In genomic region chrX:51463322-51463721, GRCh38 we compare ENCODE assay signal across 29 cellular contexts.
"Had no signal": no experiment of that assay in that cellular context is flagged by ENCODE, and none has a peak within 500 bp of the region (broad histone marks: within the 10 kb centered on the region; RNA-seq: fewer than 3 reads in every experiment).

No MANE protein-coding gene starts in this region.

- H3K36me3 Mint-ChIP-seq: stimulated activated effector memory CD8-positive, alpha-beta T cell treated with anti-CD3 and anti-CD28 coated beads, Interleukin-12 subunit alpha, Interleukin-12 subunit beta, amount 100 ng/mL, for 72 hours; stimulated activated memory B cell treated with anti-CD40 and anti-IgM and Interleukin-4, amounts not matched to agents 10 μg/mL and 1 μg/mL and 100 μg/mL, for 72 hours; stimulated activated naive B cell treated with anti-CD40 and anti-IgM and Interleukin-4, amounts not matched to agents 10 μg/mL and 1 μg/mL and 100 μg/mL, for 72 hours; type B pancreatic cell had no signal

- H3K9me3 ChIP-seq: stomach, suprapubic skin, testis, thoracic aorta, thyroid gland, tibial artery, tibial nerve, transverse colon, upper lobe of left lung, upper lobe of right lung, uterus, vagina had no signal

- H3K4me3 ChIP-seq: stomach, suprapubic skin, testis, thoracic aorta, thyroid gland, tibial artery, tibial nerve, transverse colon, upper lobe of left lung, upper lobe of right lung, uterus, vagina had no signal

- H3K9me3 Mint-ChIP-seq: stimulated activated effector memory CD8-positive, alpha-beta T cell treated with anti-CD3 and anti-CD28 coated beads, Interleukin-12 subunit alpha, Interleukin-12 subunit beta, amount 100 ng/mL, for 72 hours; stimulated activated memory B cell treated with anti-CD40 and anti-IgM and Interleukin-4, amounts not matched to agents 10 μg/mL and 1 μg/mL and 100 μg/mL, for 72 hours; stimulated activated naive B cell treated with anti-CD40 and anti-IgM and Interleukin-4, amounts not matched to agents 10 μg/mL and 1 μg/mL and 100 μg/mL, for 72 hours; stimulated activated naive CD8-positive, alpha-beta T cell treated with anti-CD3 and anti-CD28 coated beads, Interleukin-15, amount 100 ng/mL, for 72 hours; stimulated activated naive CD8-positive, alpha-beta T cell treated with anti-CD3 and anti-CD28 coated beads, Interleukin-15, Interleukin-2, amounts not matched to agents 100 ng/mL and 50 ng/mL, for 24 hours; type B pancreatic cell had no signal

- FAIRE-seq: urothelium cell line had no signal

- H3K4me3 Mint-ChIP-seq: stimulated activated effector memory CD8-positive, alpha-beta T cell treated with anti-CD3 and anti-CD28 coated beads, Interleukin-12 subunit alpha, Interleukin-12 subunit beta, amount 100 ng/mL, for 72 hours; stimulated activated memory B cell treated with anti-CD40 and anti-IgM and Interleukin-4, amounts not matched to agents 10 μg/mL and 1 μg/mL and 100 μg/mL, for 72 hours; stimulated activated naive B cell treated with anti-CD40 and anti-IgM and Interleukin-4, amounts not matched to agents 10 μg/mL and 1 μg/mL and 100 μg/mL, for 72 hours; stimulated activated naive CD8-positive, alpha-beta T cell treated with anti-CD3 and anti-CD28 coated beads, Interleukin-15, amount 100 ng/mL, for 72 hours; stimulated activated naive CD8-positive, alpha-beta T cell treated with anti-CD3 and anti-CD28 coated beads, Interleukin-15, Interleukin-2, amounts not matched to agents 100 ng/mL and 50 ng/mL, for 24 hours; type B pancreatic cell had no signal

- DNase-seq: stimulated activated CD4-positive, alpha-beta T cell treated with anti-CD3 and anti-CD28 coated beads, Interleukin-2, amount 100 ng/mL, for 48 hours; stimulated activated CD4-positive, alpha-beta T cell treated with anti-CD3 and anti-CD28 coated beads, Interleukin-4, amount 100 ng/mL, for 1 hour; stimulated activated CD4-positive, alpha-beta T cell treated with anti-CD3 and anti-CD28 coated beads, Interleukin-4, amount 100 ng/mL, for 24 hours; stimulated activated CD4-positive, alpha-beta T cell treated with anti-CD3 and anti-CD28 coated beads, Interleukin-4, amount 100 ng/mL, for 4 hours; stimulated activated CD8-positive, alpha-beta memory T cell treated with anti-CD3 and anti-CD28 coated beads, Interleukin-4, amount 100 ng/mL, for 48 hours; stimulated activated naive B cell treated with anti-CD40 and anti-IgM and Interleukin-4, amounts not matched to agents 10 μg/mL and 1 μg/mL and 100 μg/mL, for 72 hours; stimulated activated naive CD4-positive, alpha-beta T cell; stimulated activated naive CD4-positive, alpha-beta T cell treated with Interleukin-2 at 50 U/mL for 16 hours; stimulated activated naive CD8-positive, alpha-beta T cell treated with anti-CD3 and anti-CD28 coated beads, Interleukin-15, amount 100 ng/mL, for 72 hours; stimulated activated naive CD8-positive, alpha-beta T cell treated with anti-CD3 and anti-CD28 coated beads, Interleukin-15, Interleukin-2, amounts not matched to agents 100 U/mL and 50 U/mL, for 24 hours; stomach; substantia nigra; testis; thyroid gland; tibial artery; transverse colon; trophoblast cell; upper lobe of left lung; upper lobe of right lung; uterus had no signal

- H3K27me3 ChIP-seq: stomach, suprapubic skin, testis, thyroid gland, tibial artery, tibial nerve, transverse colon, upper lobe of left lung, upper lobe of right lung, uterus, vagina had no signal

- H3K27me3 Mint-ChIP-seq: stimulated activated memory B cell treated with anti-CD40 and anti-IgM and Interleukin-4, amounts not matched to agents 10 μg/mL and 1 μg/mL and 100 μg/mL, for 72 hours; stimulated activated naive B cell treated with anti-CD40 and anti-IgM and Interleukin-4, amounts not matched to agents 10 μg/mL and 1 μg/mL and 100 μg/mL, for 72 hours; stimulated activated naive CD8-positive, alpha-beta T cell treated with anti-CD3 and anti-CD28 coated beads, Interleukin-15, amount 100 ng/mL, for 72 hours; stimulated activated naive CD8-positive, alpha-beta T cell treated with anti-CD3 and anti-CD28 coated beads, Interleukin-15, Interleukin-2, amounts not matched to agents 100 ng/mL and 50 ng/mL, for 24 hours; type B pancreatic cell had no signal

- H3K36me3 ChIP-seq: stomach, suprapubic skin, thoracic aorta, thyroid gland, tibial artery, tibial nerve, transverse colon, upper lobe of left lung, upper lobe of right lung, uterus, vagina had no signal

- ATAC-seq: stimulated activated effector memory CD8-positive, alpha-beta T cell treated with anti-CD3 and anti-CD28 coated beads, Interleukin-12 subunit alpha, Interleukin-12 subunit beta, amount 100 ng/mL, for 72 hours; stimulated activated memory B cell treated with anti-CD40 and anti-IgM and Interleukin-4, amounts not matched to agents 10 μg/mL and 1 μg/mL and 100 μg/mL, for 72 hours; stimulated activated naive B cell treated with anti-CD40 and anti-IgM and Interleukin-4, amounts not matched to agents 10 μg/mL and 1 μg/mL and 100 μg/mL, for 72 hours; stimulated activated naive CD8-positive, alpha-beta T cell treated with anti-CD3 and anti-CD28 coated beads, Interleukin-15, amount 100 ng/mL, for 72 hours; stimulated activated naive CD8-positive, alpha-beta T cell treated with anti-CD3 and anti-CD28 coated beads, Interleukin-15, Interleukin-2, amounts not matched to agents 100 U/mL and 50 U/mL, for 24 hours; upper lobe of right lung had no signal

- H3K4me1 Mint-ChIP-seq: stimulated activated effector memory CD8-positive, alpha-beta T cell treated with anti-CD3 and anti-CD28 coated beads, Interleukin-12 subunit alpha, Interleukin-12 subunit beta, amount 100 ng/mL, for 72 hours; stimulated activated memory B cell treated with anti-CD40 and anti-IgM and Interleukin-4, amounts not matched to agents 10 μg/mL and 1 μg/mL and 100 μg/mL, for 72 hours; stimulated activated naive B cell treated with anti-CD40 and anti-IgM and Interleukin-4, amounts not matched to agents 10 μg/mL and 1 μg/mL and 100 μg/mL, for 72 hours; stimulated activated naive CD8-positive, alpha-beta T cell treated with anti-CD3 and anti-CD28 coated beads, Interleukin-15, amount 100 ng/mL, for 72 hours had no signal

- H3K27ac Mint-ChIP-seq: stimulated activated effector memory CD8-positive, alpha-beta T cell treated with anti-CD3 and anti-CD28 coated beads, Interleukin-12 subunit alpha, Interleukin-12 subunit beta, amount 100 ng/mL, for 72 hours; stimulated activated memory B cell treated with anti-CD40 and anti-IgM and Interleukin-4, amounts not matched to agents 10 μg/mL and 1 μg/mL and 100 μg/mL, for 72 hours; stimulated activated naive B cell treated with anti-CD40 and anti-IgM and Interleukin-4, amounts not matched to agents 10 μg/mL and 1 μg/mL and 100 μg/mL, for 72 hours; stimulated activated naive CD8-positive, alpha-beta T cell treated with anti-CD3 and anti-CD28 coated beads, Interleukin-15, amount 100 ng/mL, for 72 hours; stimulated activated naive CD8-positive, alpha-beta T cell treated with anti-CD3 and anti-CD28 coated beads, Interleukin-15, Interleukin-2, amounts not matched to agents 100 ng/mL and 50 ng/mL, for 24 hours; type B pancreatic cell had no signal

- H3K4me1 ChIP-seq: stomach, suprapubic skin, testis, thyroid gland, tibial artery, tibial nerve, transverse colon, upper lobe of left lung, upper lobe of right lung, uterus, vagina had no signal

- H3K27ac ChIP-seq: stomach, suprapubic skin, testis, thoracic aorta, thyroid gland, tibial artery, tibial nerve, transverse colon, upper lobe of left lung, upper lobe of right lung, uterus, vagina had no signal
